Comparison of ENCODE assay signal across 10 cellular contexts in genomic region chr3:181103605-181104004, GRCh38.
DNase-seq lines count a peak whose midpoint lies in the region; ATAC-seq and TF ChIP-seq lines count a peak whose summit lies in the region.
"Had no signal": no experiment of that assay in that cellular context is flagged by ENCODE, and none has a peak within 500 bp of the region (broad histone marks: within the 10 kb centered on the region; RNA-seq: fewer than 3 reads in every experiment).

No MANE protein-coding gene starts in this region.

- H3K4me1 Mint-ChIP-seq in endothelial cell (ENCODE audit: unreplicated experiment), result no peaks in the 10 kb centered on the region

- no peak overlapping the region for H3K27ac Mint-ChIP-seq in endothelial cell (ENCODE audit: unreplicated experiment)

- intact Hi-C loops in Right ventricle myocardium inferior (cut with DNase I), result no loop called here

- no peaks in the 10 kb centered on the region for H3K36me3 Mint-ChIP-seq in endothelial cell (ENCODE audit: low read depth, unreplicated experiment)

- DNase-seq in COR-L47 (lab: John Stamatoyannopoulos, UW) (peak; percentile 77), NCI-H526 treated with DMSO at 0.1 percent for 48 hours (lab: John Stamatoyannopoulos, UW) (peak; percentile 3), endothelial cell (ENCODE audit: low spot score) (peak; percentile 27), Right ventricle myocardium inferior (ENCODE audit: missing footprints) (no peak), NCI-H2107 treated with DMSO at 0.1 percent for 48 hours (lab: John Stamatoyannopoulos, UW; ENCODE audit: unreplicated experiment) (no peak), T1000 (lab: John Stamatoyannopoulos, UW) (no peak)
- DNase-seq: body of pancreas, substantia nigra had no signal

- no peaks in the 10 kb centered on the region for H3K9me3 Mint-ChIP-seq in endothelial cell (ENCODE audit: unreplicated experiment)

- no peak overlapping the region for H3K4me3 Mint-ChIP-seq in endothelial cell (ENCODE audit: unreplicated experiment)

- peak; percentile 61 for ATAC-seq in GM21515 (IDR thresholded peaks at IDR 0.05; ENCODE audit: unreplicated experiment)
- no peak for ATAC-seq in Right ventricle myocardium inferior
- ATAC-seq in GM21360 (IDR thresholded peaks at IDR 0.05; ENCODE audit: unreplicated experiment), result no peak
- ATAC-seq: body of pancreas had no signal

- TF ChIP-seq CTCF in endothelial cell (IDR thresholded peaks at IDR 0.05; ENCODE audit: unreplicated experiment), result peak; percentile 72

- peaks cover 3% of the 10 kb centered on the region for H3K27me3 Mint-ChIP-seq in endothelial cell (ENCODE audit: unreplicated experiment)

Comparison
In these comparisons a context has a peak if more than half of its experiments do, and no peak if none do; other contexts are left out.
1. DNase-seq: peak in COR-L47 (single experiment), NCI-H526 treated with DMSO at 0.1 percent for 48 hours (single experiment) and endothelial cell (single experiment); none in Right ventricle myocardium inferior (single experiment), NCI-H2107 treated with DMSO at 0.1 percent for 48 hours (single experiment) and T1000 (single experiment).